Comparison of ENCODE assay signal across 26 cellular contexts in genomic region chr6:47681201-47681990, GRCh38. TPM values are rescaled to one million over a fixed set of nuclear protein-coding genes. Genes with fewer than 3 reads are reported as not detected.
"Had no signal": no experiment of that assay in that cellular context is flagged by ENCODE, and none has a peak within 500 bp of the region (broad histone marks: within the 10 kb centered on the region; RNA-seq: fewer than 3 reads in every experiment).

No MANE protein-coding gene starts in this region.

- H3K27ac ChIP-seq: brain microvascular endothelial cell, cardiac muscle cell, Peyer's patch, RWPE1, SJCRH30, WERI-Rb-1 had no signal

- H3K4me3 ChIP-seq: cardiac muscle cell, Peyer's patch, SJCRH30 had no signal

- H3K4me2 ChIP-seq: SK-N-SH had no signal

- H3K9me2 ChIP-seq: SK-N-SH had no signal

- H3K9me3 ChIP-seq: Peyer's patch, SJCRH30, SK-N-SH had no signal

- DNase-seq: activated CD4-positive, alpha-beta T cell treated with anti-CD3 and anti-CD28 coated beads for 4 hours; activated CD8-positive, alpha-beta T cell treated with anti-CD3 and anti-CD28 coated beads for 36 hours; activated effector memory CD4-positive, alpha-beta T cell treated with anti-CD3 and anti-CD28 coated beads, Interleukin-2, amount 50 U/mL, for 16 hours; activated naive CD4-positive, alpha-beta T cell treated with Interleukin-2 at 50 U/mL for 16 hours; activated T-cell treated with anti-CD3 and anti-CD28 coated beads, Interleukin-2, amount 50 U/mL, for 4 hours; amygdala; brain microvascular endothelial cell; Kasumi-1; KBM-7; NCI-H1048; NCI-H146; NCI-H187 treated with DMSO at 0.1 percent for 48 hours; NCI-H2081 treated with DMSO at 0.1 percent for 48 hours; NCI-H226; NCI-H510A; NK-92 treated with Interleukin-12 subunit alpha and Interleukin-12 subunit beta, amount 100 ng/mL, for 24 hours; Peyer's patch; Right ventricle myocardium superior; SJCRH30; SK-N-SH; T-helper 1 cell; WERI-Rb-1 had no signal

- H3K4me1 ChIP-seq: Peyer's patch, SJCRH30 had no signal

- H3K36me3 ChIP-seq: brain microvascular endothelial cell, cardiac muscle cell, Peyer's patch, SJCRH30, WERI-Rb-1 had no signal

- ATAC-seq: activated CD8-positive, alpha-beta T cell treated with anti-CD3 and anti-CD28 coated beads for 36 hours; activated T-cell treated with anti-CD3 and anti-CD28 coated beads, Interleukin-2, amount 50 U/mL, for 4 hours had no signal

RNA-seq across cellular contexts. Expression of gene ADGRF4, which starts 17.0 kb away (rescaled TPM):
- total RNA-seq: activated CD8-positive, alpha-beta T cell treated with anti-CD3 and anti-CD28 coated beads for 36 hours; activated T-cell treated with anti-CD3 and anti-CD28 coated beads, Interleukin-2, amount 50 U/mL, for 4 hours; cardiac muscle cell; chondrocyte; Right ventricle myocardium superior; SJCRH30; T-helper 2 cell treated with Interferon-gamma antibody and Interleukin-4, amounts not matched to agents 100 ng/mL and 5 ng/mL, for 36 hours had no signal
